Comparison of ENCODE assay signal across 2 cellular contexts in genomic region chr9:122695696-122696095, GRCh38.
TF ChIP-seq lines count a peak whose summit lies in the region.

No MANE protein-coding gene starts in this region.

TF ChIP-seq in endothelial cell of umbilical vein, 7 proteins besides CTCF, POLR2A, EP300 and RAD21:
- no peak for TF ChIP-seq MYC (IDR thresholded peaks at IDR 0.05; ENCODE audit: low read depth, low read length)
- TF ChIP-seq FOS (IDR thresholded peaks at IDR 0.05; ENCODE audit: borderline replicate concordance, insufficient read depth, low read length) = peak; percentile 60
- TF ChIP-seq EZH2 (IDR thresholded peaks at IDR 0.05; ENCODE audit: borderline replicate concordance, low read depth, low read length, severe bottlenecking) = no peak
- TF ChIP-seq JUN (IDR thresholded peaks at IDR 0.05; ENCODE audit: borderline replicate concordance, insufficient read depth, insufficient read length, low read depth) = no peak

TF ChIP-seq in HepG2, 621 proteins besides CTCF, POLR2A, EP300 and RAD21:
- TF ChIP-seq HOXA9 (CRISPR knock-in tag; IDR thresholded peaks at IDR 0.05; ENCODE audit: borderline replicate concordance) (no peak), TAF1 (CRISPR knock-in tag; IDR thresholded peaks at IDR 0.05) (no peak), ZNF530 (CRISPR knock-in tag; IDR thresholded peaks at IDR 0.05; ENCODE audit: low read depth) (no peak), ZNF646 (CRISPR knock-in tag; IDR thresholded peaks at IDR 0.05) (no peak), RARA (CRISPR knock-in tag; IDR thresholded peaks at IDR 0.05) (no peak), CBX2 (IDR thresholded peaks at IDR 0.05; ENCODE audit: low read depth, low read length) (no peak), CBX2 (CRISPR knock-in tag; IDR thresholded peaks at IDR 0.05; ENCODE audit: low read depth) (no peak), ZNF780A (CRISPR knock-in tag; IDR thresholded peaks at IDR 0.05) (no peak), ZNF256 (CRISPR knock-in tag; conservative IDR thresholded peaks at IDR 0.05) (no peak), SATB2 (CRISPR knock-in tag; IDR thresholded peaks at IDR 0.05) (no peak), ZKSCAN5 (CRISPR knock-in tag; IDR thresholded peaks at IDR 0.05) (no peak), CCDC6 (CRISPR knock-in tag; IDR thresholded peaks at IDR 0.05) (no peak)
- TF ChIP-seq, protein P1, sequence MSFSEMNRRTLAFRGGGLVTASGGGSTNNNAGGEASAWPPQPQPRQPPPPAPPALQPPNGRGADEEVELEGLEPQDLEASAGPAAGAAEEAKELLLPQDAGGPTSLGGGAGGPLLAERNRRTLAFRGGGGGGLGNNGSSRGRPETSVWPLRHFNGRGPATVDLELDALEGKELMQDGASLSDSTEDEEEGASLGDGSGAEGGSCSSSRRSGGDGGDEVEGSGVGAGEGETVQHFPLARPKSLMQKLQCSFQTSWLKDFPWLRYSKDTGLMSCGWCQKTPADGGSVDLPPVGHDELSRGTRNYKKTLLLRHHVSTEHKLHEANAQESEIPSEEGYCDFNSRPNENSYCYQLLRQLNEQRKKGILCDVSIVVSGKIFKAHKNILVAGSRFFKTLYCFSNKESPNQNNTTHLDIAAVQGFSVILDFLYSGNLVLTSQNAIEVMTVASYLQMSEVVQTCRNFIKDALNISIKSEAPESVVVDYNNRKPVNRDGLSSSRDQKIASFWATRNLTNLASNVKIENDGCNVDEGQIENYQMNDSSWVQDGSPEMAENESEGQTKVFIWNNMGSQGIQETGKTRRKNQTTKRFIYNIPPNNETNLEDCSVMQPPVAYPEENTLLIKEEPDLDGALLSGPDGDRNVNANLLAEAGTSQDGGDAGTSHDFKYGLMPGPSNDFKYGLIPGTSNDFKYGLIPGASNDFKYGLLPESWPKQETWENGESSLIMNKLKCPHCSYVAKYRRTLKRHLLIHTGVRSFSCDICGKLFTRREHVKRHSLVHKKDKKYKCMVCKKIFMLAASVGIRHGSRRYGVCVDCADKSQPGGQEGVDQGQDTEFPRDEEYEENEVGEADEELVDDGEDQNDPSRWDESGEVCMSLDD (CRISPR knock-in tag; IDR thresholded peaks at IDR 0.05; ENCODE audit: borderline replicate concordance) = no peak
- TF ChIP-seq, protein P2, sequence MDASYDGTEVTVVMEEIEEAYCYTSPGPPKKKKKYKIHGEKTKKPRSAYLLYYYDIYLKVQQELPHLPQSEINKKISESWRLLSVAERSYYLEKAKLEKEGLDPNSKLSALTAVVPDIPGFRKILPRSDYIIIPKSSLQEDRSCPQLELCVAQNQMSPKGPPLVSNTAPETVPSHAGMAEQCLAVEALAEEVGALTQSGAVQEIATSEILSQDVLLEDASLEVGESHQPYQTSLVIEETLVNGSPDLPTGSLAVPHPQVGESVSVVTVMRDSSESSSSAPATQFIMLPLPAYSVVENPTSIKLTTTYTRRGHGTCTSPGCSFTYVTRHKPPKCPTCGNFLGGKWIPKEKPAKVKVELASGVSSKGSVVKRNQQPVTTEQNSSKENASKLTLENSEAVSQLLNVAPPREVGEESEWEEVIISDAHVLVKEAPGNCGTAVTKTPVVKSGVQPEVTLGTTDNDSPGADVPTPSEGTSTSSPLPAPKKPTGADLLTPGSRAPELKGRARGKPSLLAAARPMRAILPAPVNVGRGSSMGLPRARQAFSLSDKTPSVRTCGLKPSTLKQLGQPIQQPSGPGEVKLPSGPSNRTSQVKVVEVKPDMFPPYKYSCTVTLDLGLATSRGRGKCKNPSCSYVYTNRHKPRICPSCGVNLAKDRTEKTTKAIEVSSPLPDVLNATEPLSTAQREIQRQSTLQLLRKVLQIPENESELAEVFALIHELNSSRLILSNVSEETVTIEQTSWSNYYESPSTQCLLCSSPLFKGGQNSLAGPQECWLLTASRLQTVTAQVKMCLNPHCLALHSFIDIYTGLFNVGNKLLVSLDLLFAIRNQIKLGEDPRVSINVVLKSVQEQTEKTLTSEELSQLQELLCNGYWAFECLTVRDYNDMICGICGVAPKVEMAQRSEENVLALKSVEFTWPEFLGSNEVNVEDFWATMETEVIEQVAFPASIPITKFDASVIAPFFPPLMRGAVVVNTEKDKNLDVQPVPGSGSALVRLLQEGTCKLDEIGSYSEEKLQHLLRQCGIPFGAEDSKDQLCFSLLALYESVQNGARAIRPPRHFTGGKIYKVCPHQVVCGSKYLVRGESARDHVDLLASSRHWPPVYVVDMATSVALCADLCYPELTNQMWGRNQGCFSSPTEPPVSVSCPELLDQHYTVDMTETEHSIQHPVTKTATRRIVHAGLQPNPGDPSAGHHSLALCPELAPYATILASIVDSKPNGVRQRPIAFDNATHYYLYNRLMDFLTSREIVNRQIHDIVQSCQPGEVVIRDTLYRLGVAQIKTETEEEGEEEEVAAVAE (CRISPR knock-in tag; IDR thresholded peaks at IDR 0.05; ENCODE audit: borderline replicate concordance) = no peak
TF ChIP-seq in HepG2: peak in this region for 0.
